In the genomic region with DNA sequence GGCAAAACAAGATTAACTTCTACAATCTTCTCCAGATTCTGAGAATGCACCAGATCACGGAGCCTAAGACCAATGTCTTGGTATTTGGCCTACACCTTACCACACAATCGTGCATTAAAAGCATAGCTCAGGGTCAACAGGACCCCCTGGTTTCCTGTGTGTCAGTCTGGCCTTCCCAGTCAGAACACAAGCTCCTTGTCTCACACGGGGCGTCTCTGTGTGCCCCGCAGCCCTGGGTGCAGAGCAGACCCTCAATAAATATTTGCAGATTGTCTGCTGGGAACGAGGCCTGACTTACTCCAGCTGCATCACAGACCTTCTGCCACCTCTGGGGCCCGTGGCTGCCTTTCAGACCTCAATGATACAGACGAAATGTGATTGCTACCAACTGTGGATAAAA, we compare ENCODE assay signal across 10 cellular contexts.
DNase-seq lines count a peak whose midpoint lies in the region; ATAC-seq and TF ChIP-seq lines count a peak whose summit lies in the region.
"Had no signal": no experiment of that assay in that cellular context is flagged by ENCODE, and none has a peak within 500 bp of the region (broad histone marks: within the 10 kb centered on the region; RNA-seq: fewer than 3 reads in every experiment).

No MANE protein-coding gene starts in this region.

- H3K27me3 ChIP-seq in BLaER1: no peaks in the 10 kb centered on the region
- H3K27me3 ChIP-seq in DND-41 (ENCODE audit: insufficient read depth, low read length, poor library complexity): no peaks in the 10 kb centered on the region
- H3K27me3 ChIP-seq in mesenchymal stem cell (ENCODE audit: control insufficient read depth in 1 of 2, insufficient read depth in 1 of 2, low read length in 2 of 2): peaks cover 0 to under 1% of the 10 kb centered on the region in 2 experiments
- H3K27me3 ChIP-seq: dorsolateral prefrontal cortex, pancreas had no signal

- H3K4me3 ChIP-seq in BLaER1 (no peak overlapping the region), DND-41 (ENCODE audit: low read depth in 1 of 2, low read length in 2 of 2) (no peak overlapping the region), mesenchymal stem cell (ENCODE audit: insufficient read depth in 1 of 2, low read depth in 1 of 2, low read length in 2 of 2) (no peak overlapping the region)
- H3K4me3 ChIP-seq: pancreas had no signal

- H4K91ac ChIP-seq in mesenchymal stem cell (ENCODE audit: low read length): peak overlapping the region; percentile 25

- H3K79me1 ChIP-seq in mesenchymal stem cell (replicated peaks; ENCODE audit: low read length, poor library complexity, severe bottlenecking): no peaks in the 10 kb centered on the region

- H3K27me3 Mint-ChIP-seq in activated naive CD8-positive, alpha-beta T cell treated with anti-CD3 and anti-CD28 coated beads for 36 hours: no peaks in the 10 kb centered on the region

- H3K4me2 ChIP-seq in BLaER1 (peak overlapping the region; percentile 59), DND-41 (ENCODE audit: insufficient read depth, low read length) (no peak overlapping the region), mesenchymal stem cell (ENCODE audit: low read length, poor library complexity, severe bottlenecking) (no peak overlapping the region)

- 90% methylated on average over 8 of the region's 8 CpGs for WGBS in mesenchymal stem cell

- H3K36me3 Mint-ChIP-seq in activated naive CD8-positive, alpha-beta T cell treated with anti-CD3 and anti-CD28 coated beads for 36 hours: no peaks in the 10 kb centered on the region

- H3K9ac ChIP-seq in BLaER1: no peak overlapping the region
- no peak overlapping the region; the same call in 1 of the 2 replicates for H3K9ac ChIP-seq in DND-41 (ENCODE audit: low read depth, low read length)
- H3K9ac ChIP-seq in mesenchymal stem cell (ENCODE audit: low read length): no peak overlapping the region

- no peaks in the 10 kb centered on the region for H3K79me2 ChIP-seq in DND-41 (ENCODE audit: insufficient read depth, low read length)

- H3K36me3 ChIP-seq in BLaER1: no peaks in the 10 kb centered on the region
- H3K36me3 ChIP-seq in DND-41 (ENCODE audit: insufficient read depth, low read length): no peaks in the 10 kb centered on the region
- no peaks in the 10 kb centered on the region for H3K36me3 ChIP-seq in mesenchymal stem cell (ENCODE audit: control insufficient read depth in 1 of 2, insufficient read depth in 2 of 2, low read depth in 1 of 2, low read length in 2 of 2)
- H3K36me3 ChIP-seq: pancreas had no signal

- peak overlapping the region; percentile 76 for H3K27ac ChIP-seq in BLaER1
- peak overlapping the region; percentile 66 for H3K27ac ChIP-seq in DND-41 (ENCODE audit: low read length)
- H3K27ac ChIP-seq in mesenchymal stem cell (ENCODE audit: low read length, poor library complexity, severe bottlenecking): peak overlapping the region; percentile 8

- H3K9me3 ChIP-seq in BLaER1: no peaks in the 10 kb centered on the region
- H3K9me3 ChIP-seq in DND-41 (ENCODE audit: insufficient read depth, low read length, severe bottlenecking): no peaks in the 10 kb centered on the region
- peaks cover 3% of the 10 kb centered on the region for H3K9me3 ChIP-seq in mesenchymal stem cell (ENCODE audit: control insufficient read depth, low read length)
- H3K9me3 ChIP-seq: pancreas had no signal

- H2BK5ac ChIP-seq in mesenchymal stem cell (ENCODE audit: low read depth, low read length, poor library complexity, severe bottlenecking): no peak overlapping the region

- H3K18ac ChIP-seq in mesenchymal stem cell (ENCODE audit: low read depth in 1 of 2, low read length in 2 of 2): peak overlapping the region; percentile 4 to 77

- TF ChIP-seq CTCF in DND-41 (IDR thresholded peaks at IDR 0.05; ENCODE audit: borderline replicate concordance, extremely low read depth, low read length, poor library complexity, severe bottlenecking): no peak

- H4K20me1 ChIP-seq in BLaER1 (no peaks in the 10 kb centered on the region), DND-41 (ENCODE audit: insufficient read depth, low read length) (no peaks in the 10 kb centered on the region)

- DNase-seq in DND-41 (no peak), mesenchymal stem cell (no peak), activated gamma-delta T cell treated with Interleukin-2 at 50 U/mL for 16 hours (no peak), HT-29 (ENCODE audit: low spot score) (no peak)
- DNase-seq in activated naive CD8-positive, alpha-beta T cell treated with anti-CD3 and anti-CD28 coated beads for 36 hours: no peak

- H2AFZ ChIP-seq in DND-41 (ENCODE audit: low read depth, low read length) (peak overlapping the region; percentile 76; the same call in 1 of the 2 replicates), mesenchymal stem cell (ENCODE audit: low read depth, low read length) (no peak overlapping the region)

- no peaks in the 10 kb centered on the region for H3K9me3 Mint-ChIP-seq in activated naive CD8-positive, alpha-beta T cell treated with anti-CD3 and anti-CD28 coated beads for 36 hours

- H3K23ac ChIP-seq in mesenchymal stem cell (ENCODE audit: low read length in 2 of 2): no peak overlapping the region

- peak overlapping the region; percentile 3 to 57 for H3K4ac ChIP-seq in mesenchymal stem cell (ENCODE audit: low read depth in 1 of 2, low read length in 2 of 2)

- H3K4me1 ChIP-seq in BLaER1: peaks cover 65% of the 10 kb centered on the region
- H3K4me1 ChIP-seq in DND-41 (ENCODE audit: insufficient read depth, low read length): peaks cover 21% of the 10 kb centered on the region
- H3K4me1 ChIP-seq in mesenchymal stem cell (ENCODE audit: control insufficient read depth, insufficient read depth, low read depth, low read length): peaks cover 12% of the 10 kb centered on the region
- H3K4me1 ChIP-seq: pancreas had no signal

- ATAC-seq in DND-41 (ENCODE audit: insufficient read depth, low read depth) (no peak), GM18498 (IDR thresholded peaks at IDR 0.05; ENCODE audit: unreplicated experiment) (no peak), HG02840 (IDR thresholded peaks at IDR 0.05; ENCODE audit: low FRiP score, unreplicated experiment) (no peak)

- H2BK12ac ChIP-seq in mesenchymal stem cell (ENCODE audit: low read length in 2 of 2): peak overlapping the region; percentile 33 to 49

- no peak overlapping the region for H3K4me3 Mint-ChIP-seq in activated naive CD8-positive, alpha-beta T cell treated with anti-CD3 and anti-CD28 coated beads for 36 hours

- peaks cover 24% of the 10 kb centered on the region for H3K4me1 Mint-ChIP-seq in activated naive CD8-positive, alpha-beta T cell treated with anti-CD3 and anti-CD28 coated beads for 36 hours

- H4K8ac ChIP-seq in mesenchymal stem cell (ENCODE audit: low read length): peak overlapping the region; percentile 66

- H3K14ac ChIP-seq in mesenchymal stem cell (ENCODE audit: low read length in 2 of 2): no peak overlapping the region

- peak overlapping the region; percentile 87 for H2BK120ac ChIP-seq in mesenchymal stem cell (ENCODE audit: low read depth, low read length)

- peak overlapping the region; percentile 86 for H2BK15ac ChIP-seq in mesenchymal stem cell (ENCODE audit: low read depth, poor library complexity, severe bottlenecking)

- H3K27ac Mint-ChIP-seq in activated naive CD8-positive, alpha-beta T cell treated with anti-CD3 and anti-CD28 coated beads for 36 hours: peak overlapping the region; percentile 83

- peak overlapping the region; percentile 34 for H2AK5ac ChIP-seq in mesenchymal stem cell (ENCODE audit: low read length, severe bottlenecking)

Comparison
In these comparisons a context has a peak if more than half of its experiments do, and no peak if none do; other contexts are left out.
1. H3K27ac ChIP-seq: peak in every context shown above with its lines; median percentile 76 in BLaER1; 66 in DND-41; 8 in mesenchymal stem cell.